Comparison of ENCODE assay signal across 1 cellular context in genomic region chr7:131513245-131514061, GRCh38.
TF ChIP-seq lines count a peak whose summit lies in the region.

No MANE protein-coding gene starts in this region.

TF ChIP-seq in HepG2, 621 proteins besides CTCF, POLR2A, EP300 and RAD21 (continued from another document and continues in another):
- TF ChIP-seq, protein P1, sequence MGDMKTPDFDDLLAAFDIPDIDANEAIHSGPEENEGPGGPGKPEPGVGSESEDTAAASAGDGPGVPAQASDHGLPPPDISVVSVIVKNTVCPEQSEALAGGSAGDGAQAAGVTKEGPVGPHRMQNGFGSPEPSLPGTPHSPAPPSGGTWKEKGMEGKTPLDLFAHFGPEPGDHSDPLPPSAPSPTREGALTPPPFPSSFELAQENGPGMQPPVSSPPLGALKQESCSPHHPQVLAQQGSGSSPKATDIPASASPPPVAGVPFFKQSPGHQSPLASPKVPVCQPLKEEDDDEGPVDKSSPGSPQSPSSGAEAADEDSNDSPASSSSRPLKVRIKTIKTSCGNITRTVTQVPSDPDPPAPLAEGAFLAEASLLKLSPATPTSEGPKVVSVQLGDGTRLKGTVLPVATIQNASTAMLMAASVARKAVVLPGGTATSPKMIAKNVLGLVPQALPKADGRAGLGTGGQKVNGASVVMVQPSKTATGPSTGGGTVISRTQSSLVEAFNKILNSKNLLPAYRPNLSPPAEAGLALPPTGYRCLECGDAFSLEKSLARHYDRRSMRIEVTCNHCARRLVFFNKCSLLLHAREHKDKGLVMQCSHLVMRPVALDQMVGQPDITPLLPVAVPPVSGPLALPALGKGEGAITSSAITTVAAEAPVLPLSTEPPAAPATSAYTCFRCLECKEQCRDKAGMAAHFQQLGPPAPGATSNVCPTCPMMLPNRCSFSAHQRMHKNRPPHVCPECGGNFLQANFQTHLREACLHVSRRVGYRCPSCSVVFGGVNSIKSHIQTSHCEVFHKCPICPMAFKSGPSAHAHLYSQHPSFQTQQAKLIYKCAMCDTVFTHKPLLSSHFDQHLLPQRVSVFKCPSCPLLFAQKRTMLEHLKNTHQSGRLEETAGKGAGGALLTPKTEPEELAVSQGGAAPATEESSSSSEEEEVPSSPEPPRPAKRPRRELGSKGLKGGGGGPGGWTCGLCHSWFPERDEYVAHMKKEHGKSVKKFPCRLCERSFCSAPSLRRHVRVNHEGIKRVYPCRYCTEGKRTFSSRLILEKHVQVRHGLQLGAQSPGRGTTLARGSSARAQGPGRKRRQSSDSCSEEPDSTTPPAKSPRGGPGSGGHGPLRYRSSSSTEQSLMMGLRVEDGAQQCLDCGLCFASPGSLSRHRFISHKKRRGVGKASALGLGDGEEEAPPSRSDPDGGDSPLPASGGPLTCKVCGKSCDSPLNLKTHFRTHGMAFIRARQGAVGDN (CRISPR knock-in tag; IDR thresholded peaks at IDR 0.05) = peak; percentile 75
- TF ChIP-seq, protein P2, sequence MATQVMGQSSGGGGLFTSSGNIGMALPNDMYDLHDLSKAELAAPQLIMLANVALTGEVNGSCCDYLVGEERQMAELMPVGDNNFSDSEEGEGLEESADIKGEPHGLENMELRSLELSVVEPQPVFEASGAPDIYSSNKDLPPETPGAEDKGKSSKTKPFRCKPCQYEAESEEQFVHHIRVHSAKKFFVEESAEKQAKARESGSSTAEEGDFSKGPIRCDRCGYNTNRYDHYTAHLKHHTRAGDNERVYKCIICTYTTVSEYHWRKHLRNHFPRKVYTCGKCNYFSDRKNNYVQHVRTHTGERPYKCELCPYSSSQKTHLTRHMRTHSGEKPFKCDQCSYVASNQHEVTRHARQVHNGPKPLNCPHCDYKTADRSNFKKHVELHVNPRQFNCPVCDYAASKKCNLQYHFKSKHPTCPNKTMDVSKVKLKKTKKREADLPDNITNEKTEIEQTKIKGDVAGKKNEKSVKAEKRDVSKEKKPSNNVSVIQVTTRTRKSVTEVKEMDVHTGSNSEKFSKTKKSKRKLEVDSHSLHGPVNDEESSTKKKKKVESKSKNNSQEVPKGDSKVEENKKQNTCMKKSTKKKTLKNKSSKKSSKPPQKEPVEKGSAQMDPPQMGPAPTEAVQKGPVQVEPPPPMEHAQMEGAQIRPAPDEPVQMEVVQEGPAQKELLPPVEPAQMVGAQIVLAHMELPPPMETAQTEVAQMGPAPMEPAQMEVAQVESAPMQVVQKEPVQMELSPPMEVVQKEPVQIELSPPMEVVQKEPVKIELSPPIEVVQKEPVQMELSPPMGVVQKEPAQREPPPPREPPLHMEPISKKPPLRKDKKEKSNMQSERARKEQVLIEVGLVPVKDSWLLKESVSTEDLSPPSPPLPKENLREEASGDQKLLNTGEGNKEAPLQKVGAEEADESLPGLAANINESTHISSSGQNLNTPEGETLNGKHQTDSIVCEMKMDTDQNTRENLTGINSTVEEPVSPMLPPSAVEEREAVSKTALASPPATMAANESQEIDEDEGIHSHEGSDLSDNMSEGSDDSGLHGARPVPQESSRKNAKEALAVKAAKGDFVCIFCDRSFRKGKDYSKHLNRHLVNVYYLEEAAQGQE (IDR thresholded peaks at IDR 0.05; ENCODE audit: borderline replicate concordance in 1 of 2, low read depth in 1 of 2, low read length in 2 of 2) = no peak
- no peak for TF ChIP-seq TCF12 (IDR thresholded peaks at IDR 0.05)
- TF ChIP-seq TCF12 (CRISPR knock-in tag; IDR thresholded peaks at IDR 0.05) = no peak
- TF ChIP-seq ZNF230 (CRISPR knock-in tag; IDR thresholded peaks at IDR 0.05) = no peak
- no peak for TF ChIP-seq SKI (IDR thresholded peaks at IDR 0.05; ENCODE audit: partially characterized antibody)
- no peak for TF ChIP-seq JUNB (CRISPR knock-in tag; IDR thresholded peaks at IDR 0.05; ENCODE audit: borderline replicate concordance)
- TF ChIP-seq ZNF253 (CRISPR knock-in tag; IDR thresholded peaks at IDR 0.05; ENCODE audit: borderline replicate concordance) = no peak
- no peak for TF ChIP-seq RBAK (CRISPR knock-in tag; IDR thresholded peaks at IDR 0.05)
- peak; percentile 66; the same call in 1 of the 2 replicates for TF ChIP-seq ZNF512B (CRISPR knock-in tag; IDR thresholded peaks at IDR 0.05; ENCODE audit: borderline replicate concordance)
- TF ChIP-seq RARG (CRISPR knock-in tag; IDR thresholded peaks at IDR 0.05; ENCODE audit: low read depth) = no peak
- no peak for TF ChIP-seq ZNF20 (CRISPR knock-in tag; IDR thresholded peaks at IDR 0.05)
- TF ChIP-seq ZNF678 (CRISPR knock-in tag; IDR thresholded peaks at IDR 0.05) = no peak
- no peak for TF ChIP-seq ZNF549 (CRISPR knock-in tag; IDR thresholded peaks at IDR 0.05)
- peak; percentile 72; the same call in 1 of the 2 replicates for TF ChIP-seq ZBTB21 (CRISPR knock-in tag; IDR thresholded peaks at IDR 0.05)
- TF ChIP-seq HOXA9 (CRISPR knock-in tag; IDR thresholded peaks at IDR 0.05; ENCODE audit: borderline replicate concordance) = no peak
- TF ChIP-seq SNRNP70 (IDR thresholded peaks at IDR 0.05; ENCODE audit: low read depth, low read length) = no peak
- TF ChIP-seq FOXO1 (CRISPR knock-in tag; IDR thresholded peaks at IDR 0.05) = peak; percentile 64; the same call in 1 of the 2 replicates
- no peak for TF ChIP-seq ZNF205 (CRISPR knock-in tag; IDR thresholded peaks at IDR 0.05)
- TF ChIP-seq ZNF644 (CRISPR knock-in tag; IDR thresholded peaks at IDR 0.05; ENCODE audit: low read depth) = no peak
- TF ChIP-seq TFAP4 (IDR thresholded peaks at IDR 0.05; ENCODE audit: borderline replicate concordance, low read depth) = no peak
- TF ChIP-seq, protein P3, sequence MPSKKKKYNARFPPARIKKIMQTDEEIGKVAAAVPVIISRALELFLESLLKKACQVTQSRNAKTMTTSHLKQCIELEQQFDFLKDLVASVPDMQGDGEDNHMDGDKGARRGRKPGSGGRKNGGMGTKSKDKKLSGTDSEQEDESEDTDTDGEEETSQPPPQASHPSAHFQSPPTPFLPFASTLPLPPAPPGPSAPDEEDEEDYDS (CRISPR knock-in tag; IDR thresholded peaks at IDR 0.05) = peak; percentile 31; the same call in 1 of the 2 replicates
- TF ChIP-seq, protein P4, sequence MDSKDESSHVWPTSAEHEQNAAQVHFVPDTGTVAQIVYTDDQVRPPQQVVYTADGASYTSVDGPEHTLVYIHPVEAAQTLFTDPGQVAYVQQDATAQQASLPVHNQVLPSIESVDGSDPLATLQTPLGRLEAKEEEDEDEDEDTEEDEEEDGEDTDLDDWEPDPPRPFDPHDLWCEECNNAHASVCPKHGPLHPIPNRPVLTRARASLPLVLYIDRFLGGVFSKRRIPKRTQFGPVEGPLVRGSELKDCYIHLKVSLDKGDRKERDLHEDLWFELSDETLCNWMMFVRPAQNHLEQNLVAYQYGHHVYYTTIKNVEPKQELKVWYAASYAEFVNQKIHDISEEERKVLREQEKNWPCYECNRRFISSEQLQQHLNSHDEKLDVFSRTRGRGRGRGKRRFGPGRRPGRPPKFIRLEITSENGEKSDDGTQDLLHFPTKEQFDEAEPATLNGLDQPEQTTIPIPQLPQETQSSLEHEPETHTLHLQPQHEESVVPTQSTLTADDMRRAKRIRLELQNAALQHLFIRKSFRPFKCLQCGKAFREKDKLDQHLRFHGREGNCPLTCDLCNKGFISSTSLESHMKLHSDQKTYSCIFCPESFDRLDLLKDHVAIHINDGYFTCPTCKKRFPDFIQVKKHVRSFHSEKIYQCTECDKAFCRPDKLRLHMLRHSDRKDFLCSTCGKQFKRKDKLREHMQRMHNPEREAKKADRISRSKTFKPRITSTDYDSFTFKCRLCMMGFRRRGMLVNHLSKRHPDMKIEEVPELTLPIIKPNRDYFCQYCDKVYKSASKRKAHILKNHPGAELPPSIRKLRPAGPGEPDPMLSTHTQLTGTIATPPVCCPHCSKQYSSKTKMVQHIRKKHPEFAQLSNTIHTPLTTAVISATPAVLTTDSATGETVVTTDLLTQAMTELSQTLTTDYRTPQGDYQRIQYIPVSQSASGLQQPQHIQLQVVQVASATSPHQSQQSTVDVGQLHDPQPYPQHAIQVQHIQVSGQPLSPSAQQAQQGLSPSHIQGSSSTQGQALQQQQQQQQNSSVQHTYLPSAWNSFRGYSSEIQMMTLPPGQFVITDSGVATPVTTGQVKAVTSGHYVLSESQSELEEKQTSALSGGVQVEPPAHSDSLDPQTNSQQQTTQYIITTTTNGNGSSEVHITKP (CRISPR knock-in tag; IDR thresholded peaks at IDR 0.05; ENCODE audit: low read depth) = no peak
- peak; percentile 35; the same call in 1 of the 2 replicates for TF ChIP-seq NFKB2 (CRISPR knock-in tag; IDR thresholded peaks at IDR 0.05; ENCODE audit: borderline replicate concordance)
- TF ChIP-seq ZNF749 (CRISPR knock-in tag; IDR thresholded peaks at IDR 0.05; ENCODE audit: borderline replicate concordance) = no peak
- no peak for TF ChIP-seq ZSCAN12 (CRISPR knock-in tag; IDR thresholded peaks at IDR 0.05)
- 0 out of 2 replicates have a peak, but pooled peaks have one; percentile 36 for TF ChIP-seq RELA (CRISPR knock-in tag; IDR thresholded peaks at IDR 0.05)
- no peak for TF ChIP-seq ZNF501 (CRISPR knock-in tag; IDR thresholded peaks at IDR 0.05)
- no peak for TF ChIP-seq ZNF607 (CRISPR knock-in tag; IDR thresholded peaks at IDR 0.05; ENCODE audit: borderline replicate concordance)
- TF ChIP-seq BATF2 (CRISPR knock-in tag; IDR thresholded peaks at IDR 0.05) = no peak
- TF ChIP-seq ZBTB43 (CRISPR knock-in tag; conservative IDR thresholded peaks at IDR 0.05) = peak; percentile 75
- no peak for TF ChIP-seq GPN1 (CRISPR knock-in tag; IDR thresholded peaks at IDR 0.05; ENCODE audit: borderline replicate concordance)
- TF ChIP-seq HMG20A (CRISPR knock-in tag; IDR thresholded peaks at IDR 0.05; ENCODE audit: borderline replicate concordance) = no peak
- peak; percentile 44 for TF ChIP-seq ZNF781 (CRISPR knock-in tag; IDR thresholded peaks at IDR 0.05; ENCODE audit: borderline replicate concordance, not compliant biosample characterization)
- TF ChIP-seq CHCHD3 (CRISPR knock-in tag; IDR thresholded peaks at IDR 0.05) = no peak
- TF ChIP-seq, protein P5, sequence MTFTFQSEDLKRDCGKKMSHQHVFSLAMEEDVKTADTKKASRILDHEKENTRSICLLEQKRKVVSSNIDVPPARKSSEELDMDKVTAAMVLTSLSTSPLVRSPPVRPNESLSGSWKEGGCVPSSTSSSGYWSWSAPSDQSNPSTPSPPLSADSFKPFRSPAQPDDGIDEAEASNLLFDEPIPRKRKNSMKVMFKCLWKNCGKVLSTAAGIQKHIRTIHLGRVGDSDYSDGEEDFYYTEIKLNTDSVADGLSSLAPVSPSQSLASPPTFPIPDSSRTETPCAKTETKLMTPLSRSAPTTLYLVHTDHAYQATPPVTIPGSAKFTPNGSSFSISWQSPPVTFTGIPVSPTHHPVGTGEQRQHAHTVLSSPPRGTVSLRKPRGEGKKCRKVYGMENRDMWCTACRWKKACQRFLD (CRISPR knock-in tag; IDR thresholded peaks at IDR 0.05; ENCODE audit: borderline replicate concordance) = no peak
- no peak for TF ChIP-seq ASH2L (IDR thresholded peaks at IDR 0.05; ENCODE audit: insufficient read length, low read depth, low read length)
- TF ChIP-seq, protein P6, sequence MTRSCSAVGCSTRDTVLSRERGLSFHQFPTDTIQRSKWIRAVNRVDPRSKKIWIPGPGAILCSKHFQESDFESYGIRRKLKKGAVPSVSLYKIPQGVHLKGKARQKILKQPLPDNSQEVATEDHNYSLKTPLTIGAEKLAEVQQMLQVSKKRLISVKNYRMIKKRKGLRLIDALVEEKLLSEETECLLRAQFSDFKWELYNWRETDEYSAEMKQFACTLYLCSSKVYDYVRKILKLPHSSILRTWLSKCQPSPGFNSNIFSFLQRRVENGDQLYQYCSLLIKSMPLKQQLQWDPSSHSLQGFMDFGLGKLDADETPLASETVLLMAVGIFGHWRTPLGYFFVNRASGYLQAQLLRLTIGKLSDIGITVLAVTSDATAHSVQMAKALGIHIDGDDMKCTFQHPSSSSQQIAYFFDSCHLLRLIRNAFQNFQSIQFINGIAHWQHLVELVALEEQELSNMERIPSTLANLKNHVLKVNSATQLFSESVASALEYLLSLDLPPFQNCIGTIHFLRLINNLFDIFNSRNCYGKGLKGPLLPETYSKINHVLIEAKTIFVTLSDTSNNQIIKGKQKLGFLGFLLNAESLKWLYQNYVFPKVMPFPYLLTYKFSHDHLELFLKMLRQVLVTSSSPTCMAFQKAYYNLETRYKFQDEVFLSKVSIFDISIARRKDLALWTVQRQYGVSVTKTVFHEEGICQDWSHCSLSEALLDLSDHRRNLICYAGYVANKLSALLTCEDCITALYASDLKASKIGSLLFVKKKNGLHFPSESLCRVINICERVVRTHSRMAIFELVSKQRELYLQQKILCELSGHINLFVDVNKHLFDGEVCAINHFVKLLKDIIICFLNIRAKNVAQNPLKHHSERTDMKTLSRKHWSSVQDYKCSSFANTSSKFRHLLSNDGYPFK (CRISPR knock-in tag; IDR thresholded peaks at IDR 0.05; ENCODE audit: borderline replicate concordance) = no peak
